Comparison of ENCODE assay signal across 20 cellular contexts in genomic region chr17:50745631-50746030, GRCh38. TPM values are rescaled to one million over a fixed set of nuclear protein-coding genes. Genes with fewer than 3 reads are reported as not detected.
DNase-seq lines count a peak whose midpoint lies in the region; ATAC-seq, FAIRE-seq and TF ChIP-seq lines count a peak whose summit lies in the region.
"Had no signal": no experiment of that assay in that cellular context is flagged by ENCODE, and none has a peak within 500 bp of the region (broad histone marks: within the 10 kb centered on the region; RNA-seq: fewer than 3 reads in every experiment).

No MANE protein-coding gene starts in this region.

- H3K36me3 ChIP-seq in A673 (ENCODE audit: insufficient read depth, low read length, poor library complexity, severe bottlenecking), result peaks cover 100% of the 10 kb centered on the region
- H3K36me3 ChIP-seq in endothelial cell of umbilical vein (ENCODE audit: control insufficient read depth in 2 of 2, extremely low read depth in 1 of 2, insufficient read depth in 2 of 2, low read length in 2 of 2), result peaks cover 37 to 65% of the 10 kb centered on the region in 2 experiments
- peaks cover 91% of the 10 kb centered on the region for H3K36me3 ChIP-seq in osteoblast (ENCODE audit: insufficient read depth, low read length)
- peaks cover 0 to 100% of the 10 kb centered on the region in 2 donors for H3K36me3 ChIP-seq in gastrocnemius medialis

- no peaks in the 10 kb centered on the region for H3K4me1 ChIP-seq in A673 (ENCODE audit: insufficient read depth, low read length, poor library complexity, severe bottlenecking)
- no peaks in the 10 kb centered on the region for H3K4me1 ChIP-seq in endothelial cell of umbilical vein (ENCODE audit: control insufficient read depth, extremely low read depth, insufficient read depth, low read length)
- no peaks in the 10 kb centered on the region for H3K4me1 ChIP-seq in osteoblast (ENCODE audit: insufficient read depth, low read length)
- no peaks in the 10 kb centered on the region for H3K4me1 ChIP-seq in gastrocnemius medialis
- H3K4me1 ChIP-seq: BE2C, HAP-1 had no signal

- no peak for TF ChIP-seq POLR2A in endothelial cell of umbilical vein (IDR thresholded peaks at IDR 0.05; ENCODE audit: low read depth, low read length)
- TF ChIP-seq POLR2A in gastrocnemius medialis (IDR thresholded peaks at IDR 0.05), result no peak

- no peak overlapping the region for H3K4me2 ChIP-seq in endothelial cell of umbilical vein (ENCODE audit: insufficient read depth, low read length)
- H3K4me2 ChIP-seq in osteoblast (ENCODE audit: insufficient read depth, low read length), result no peak overlapping the region

- H3K27ac ChIP-seq in A673 (ENCODE audit: low read depth, low read length, poor library complexity, severe bottlenecking), result no peak overlapping the region
- no peak overlapping the region for H3K27ac ChIP-seq in endothelial cell of umbilical vein (ENCODE audit: insufficient read depth, low read depth, low read length)
- no peak overlapping the region for H3K27ac ChIP-seq in osteoblast (ENCODE audit: low read depth, low read length)
- H3K27ac ChIP-seq in gastrocnemius medialis, result no peak overlapping the region
- H3K27ac ChIP-seq: C4-2B had no signal

- dilution Hi-C loops in endothelial cell of umbilical vein (cut with MboI; ENCODE audit: extremely low pct_ligation_motif_present, low sequenced_read_pairs), result no loop called here

- ATAC-seq in WTC11 (no peak), GM21619 (IDR thresholded peaks at IDR 0.05; ENCODE audit: unreplicated experiment) (no peak), gastrocnemius medialis (no peak)

- H3K27me3 ChIP-seq in A673 (replicated peaks; ENCODE audit: insufficient read depth, low read depth, low read length, poor library complexity) (no peaks in the 10 kb centered on the region), endothelial cell of umbilical vein (ENCODE audit: control insufficient read depth in 2 of 2, insufficient read depth in 2 of 2, low read length in 2 of 2) (no peaks in the 10 kb centered on the region), osteoblast (ENCODE audit: insufficient read depth, low read length) (no peaks in the 10 kb centered on the region), gastrocnemius medialis (no peaks in the 10 kb centered on the region)
- H3K27me3 ChIP-seq: BE2C had no signal

- H4K20me1 ChIP-seq in endothelial cell of umbilical vein (replicated peaks; ENCODE audit: control insufficient read depth, extremely low read depth, insufficient read depth, low read length) (peaks cover 2% of the 10 kb centered on the region), osteoblast (ENCODE audit: insufficient read depth, low read length) (peaks cover 21% of the 10 kb centered on the region)

- FAIRE-seq in endothelial cell of umbilical vein (lab: Jason Lieb, UNC), result no peak
- FAIRE-seq: GM12892, GM19239, H1 had no signal

- BruUV-seq in A673 (replicated peaks; lab: Mats Ljungman, UMichigan) (TSS peak; percentile 89), endothelial cell of umbilical vein (replicated peaks; lab: Mats Ljungman, UMichigan) (TSS peak; percentile 70)

- POLR2A ChIA-PET in A673 (lab: Charles Lee; ENCODE audit: low non-redundant PET), result no interaction called here
- POLR2A ChIA-PET in WTC11 (lab: Charles Lee), result no interaction called here
- POLR2A ChIA-PET in endothelial cell of umbilical vein (lab: Charles Lee), result no interaction called here

- peaks cover 26% of the 10 kb centered on the region for H3K36me3 Mint-ChIP-seq in activated naive CD4-positive, alpha-beta T cell treated with anti-CD3 and anti-CD28 coated beads, Interleukin-2, amount 50 U/mL, for 24 hours
- peaks cover 92% of the 10 kb centered on the region for H3K36me3 Mint-ChIP-seq in WTC11

- intact Hi-C loops in A673 (cut with micrococcal nuclease; ENCODE audit: unreplicated experiment), result no loop called here
- intact Hi-C loops in endothelial cell of umbilical vein (cut with micrococcal nuclease), result no loop called here
- intact Hi-C loops in gastrocnemius medialis (cut with DNase I; ENCODE audit: low total_unique reads), result no loop called here

- peaks cover 17% of the 10 kb centered on the region for H3K79me2 ChIP-seq in endothelial cell of umbilical vein (ENCODE audit: control insufficient read depth, insufficient read depth, low read length)
- peaks cover 42% of the 10 kb centered on the region for H3K79me2 ChIP-seq in osteoblast (ENCODE audit: insufficient read depth, low read length)

- no peak for TF ChIP-seq CTCF in A673 (conservative IDR thresholded peaks at IDR 0.05; ENCODE audit: low read depth, low read length)
- TF ChIP-seq CTCF in WTC11 (IDR thresholded peaks at IDR 0.05), result no peak
- TF ChIP-seq CTCF in endothelial cell of umbilical vein (IDR thresholded peaks at IDR 0.05; ENCODE audit: extremely low read depth in 1 of 2, insufficient read depth in 1 of 2, low read depth in 1 of 2, low read length in 2 of 2), result no peak
- TF ChIP-seq CTCF in osteoblast (IDR thresholded peaks at IDR 0.05; ENCODE audit: extremely low read depth, low read depth, low read length), result no peak
- no peak for TF ChIP-seq CTCF in gastrocnemius medialis (IDR thresholded peaks at IDR 0.05 in 4 of 5, conservative IDR thresholded peaks at IDR 0.05 in 1 of 5)

- in situ Hi-C loops in gastrocnemius medialis (cut with MboI; ENCODE audit: low sequenced_read_pairs in 4 of 4), result no loop called here

- H3K27ac Mint-ChIP-seq in activated naive CD4-positive, alpha-beta T cell treated with anti-CD3 and anti-CD28 coated beads, Interleukin-2, amount 50 U/mL, for 24 hours, result peak overlapping the region; percentile 2
- peak overlapping the region; percentile 1; the same call in 1 of the 2 replicates for H3K27ac Mint-ChIP-seq in WTC11
- H3K27ac Mint-ChIP-seq: HFFc6 had no signal

- no peaks in the 10 kb centered on the region for H3K27me3 Mint-ChIP-seq in activated naive CD4-positive, alpha-beta T cell treated with anti-CD3 and anti-CD28 coated beads, Interleukin-2, amount 50 U/mL, for 24 hours
- no peaks in the 10 kb centered on the region for H3K27me3 Mint-ChIP-seq in WTC11 (ENCODE audit: low read depth)
- H3K27me3 Mint-ChIP-seq: CD4-positive, alpha-beta memory T cell had no signal

- CTCF ChIA-PET in A673 (lab: Charles Lee) (no interaction called here), WTC11 (lab: Charles Lee) (no interaction called here), endothelial cell of umbilical vein (lab: Charles Lee) (no interaction called here)

- no peak overlapping the region for H3K9ac ChIP-seq in endothelial cell of umbilical vein (replicated peaks; ENCODE audit: extremely low read depth, insufficient read depth, low read length)

- H3K9me3 Mint-ChIP-seq in activated naive CD4-positive, alpha-beta T cell treated with anti-CD3 and anti-CD28 coated beads, Interleukin-2, amount 50 U/mL, for 24 hours, result no peaks in the 10 kb centered on the region
- H3K9me3 Mint-ChIP-seq in WTC11, result no peaks in the 10 kb centered on the region
- H3K9me3 Mint-ChIP-seq: CD4-positive, alpha-beta memory T cell; HFFc6 had no signal

- no peak overlapping the region for H3K4me3 Mint-ChIP-seq in activated naive CD4-positive, alpha-beta T cell treated with anti-CD3 and anti-CD28 coated beads, Interleukin-2, amount 50 U/mL, for 24 hours
- no peak overlapping the region for H3K4me3 Mint-ChIP-seq in WTC11
- H3K4me3 Mint-ChIP-seq: CD4-positive, alpha-beta memory T cell; HFFc6 had no signal

- H3K9me3 ChIP-seq in A673 (ENCODE audit: low read depth, low read length, poor library complexity, severe bottlenecking) (no peaks in the 10 kb centered on the region), endothelial cell of umbilical vein (replicated peaks; ENCODE audit: control insufficient read depth, insufficient read depth, low read length) (no peaks in the 10 kb centered on the region), osteoblast (ENCODE audit: low read depth, low read length) (no peaks in the 10 kb centered on the region), gastrocnemius medialis (no peaks in the 10 kb centered on the region)
- H3K9me3 ChIP-seq: BE2C, HAP-1 had no signal

- no peaks in the 10 kb centered on the region for H3K9me1 ChIP-seq in endothelial cell of umbilical vein (replicated peaks; ENCODE audit: control insufficient read depth, extremely low read depth, insufficient read depth, low read length)

- H2AFZ ChIP-seq in endothelial cell of umbilical vein (ENCODE audit: low read depth, low read length) (no peak overlapping the region), osteoblast (ENCODE audit: low read length) (no peak overlapping the region)

- no peak overlapping the region for H3K4me3 ChIP-seq in A673 (ENCODE audit: low read depth, low read length, poor library complexity, severe bottlenecking)
- no peak overlapping the region for H3K4me3 ChIP-seq in endothelial cell of umbilical vein (replicated peaks in 1 of 3; ENCODE audit: insufficient read depth in 1 of 3, low read depth in 1 of 3, low read length in 3 of 3)
- H3K4me3 ChIP-seq in osteoblast (ENCODE audit: insufficient read depth, low read length), result no peak overlapping the region
- H3K4me3 ChIP-seq in gastrocnemius medialis, result no peak overlapping the region
- H3K4me3 ChIP-seq: HAP-1 had no signal

- peaks cover 9% of the 10 kb centered on the region for H3K4me1 Mint-ChIP-seq in activated naive CD4-positive, alpha-beta T cell treated with anti-CD3 and anti-CD28 coated beads, Interleukin-2, amount 50 U/mL, for 24 hours
- no peaks in the 10 kb centered on the region for H3K4me1 Mint-ChIP-seq in WTC11

- DNase-seq in activated naive CD4-positive, alpha-beta T cell treated with anti-CD3 and anti-CD28 coated beads, Interleukin-2, amount 50 U/mL, for 16 hours, result no peak
- no peak for DNase-seq in A673 (ENCODE audit: low spot score)
- no peak for DNase-seq in WTC11 (ENCODE audit: low spot score)
- no peak for DNase-seq in endothelial cell of umbilical vein (ENCODE audit: low read depth, low spot score)
- DNase-seq in osteoblast (ENCODE audit: insufficient read length, low spot score, missing footprints), result no peak
- DNase-seq in gastrocnemius medialis, result no peak
- DNase-seq: 8988T; BE2C; CD4-positive, alpha-beta memory T cell; DND-41; GDM1; HFFc6 had no signal

RNA-seq across cellular contexts. Expression of gene ANKRD40CL, which starts 21.7 kb away (rescaled TPM):
- total RNA-seq in A673 (2021), result not detected in 2 replicates
- not detected in 3 replicates for total RNA-seq in WTC11 (2021)
- total RNA-seq in endothelial cell of umbilical vein, result not detected in 2 replicates
- polyA plus RNA-seq in endothelial cell of umbilical vein, result not detected in 2 replicates
- not detected in 2 replicates for polyA plus RNA-seq in endothelial cell of umbilical vein (2011; cell fraction: cytosol; rRNA removed)
- polyA plus RNA-seq in endothelial cell of umbilical vein (2011; cell fraction: nucleus; rRNA removed), result not detected in 2 replicates
- not detected in 2 replicates for polyA plus RNA-seq in endothelial cell of umbilical vein (2012)
- polyA minus RNA-seq in endothelial cell of umbilical vein, result not detected in 2 replicates
- not detected for polyA minus RNA-seq in endothelial cell of umbilical vein (2011; cell fraction: cytosol; rRNA and poly(A)+ RNA removed)
- not detected in 2 replicates for polyA minus RNA-seq in endothelial cell of umbilical vein (2011; cell fraction: nucleus; rRNA and poly(A)+ RNA removed)
- total RNA-seq in osteoblast, result 0.36 TPM in 1 of 2 replicates, not detected in the other
- total RNA-seq in gastrocnemius medialis, result not detected
- total RNA-seq: CD4-positive, alpha-beta memory T cell; H1; HFFc6; HT1080 had no signal
- polyA plus RNA-seq: CD4-positive, alpha-beta memory T cell; H1 had no signal

RNA-seq across cellular contexts. Expression of gene LUC7L3, which starts 26.2 kb away (rescaled TPM):
- total RNA-seq in A673 (2021) (185 and 194 TPM in 2 replicates), WTC11 (2021) (182 to 190 TPM (median 186 TPM) in 3 replicates), endothelial cell of umbilical vein (111 and 113 TPM in 2 replicates), osteoblast (25.6 and 34.7 TPM in 2 replicates), gastrocnemius medialis (10 to 100 TPM; 10.4 to 67.3 (median 25.7) TPM)
- 42.3 and 70.9 TPM in 2 replicates for polyA plus RNA-seq in endothelial cell of umbilical vein
- 43.6 and 47.2 TPM in 2 replicates for polyA plus RNA-seq in endothelial cell of umbilical vein (2011; cell fraction: cytosol; rRNA removed)
- 299 and 437 TPM in 2 replicates for polyA plus RNA-seq in endothelial cell of umbilical vein (2011; cell fraction: nucleus; rRNA removed)
- polyA plus RNA-seq in endothelial cell of umbilical vein (2012), result 108 and 113 TPM in 2 replicates
- polyA minus RNA-seq in endothelial cell of umbilical vein, result 43.9 and 55.7 TPM in 2 replicates
- polyA minus RNA-seq in endothelial cell of umbilical vein (2011; cell fraction: cytosol; rRNA and poly(A)+ RNA removed), result 12.1 TPM
- 95.7 and 120 TPM in 2 replicates for polyA minus RNA-seq in endothelial cell of umbilical vein (2011; cell fraction: nucleus; rRNA and poly(A)+ RNA removed)

RNA-seq across cellular contexts. Expression of gene ANKRD40, which starts 37.9 kb away (rescaled TPM):
- total RNA-seq in A673 (2021), result 54.2 and 61.3 TPM in 2 replicates
- total RNA-seq in WTC11 (2021), result 43.3 to 45.3 TPM (median 45.3 TPM) in 3 replicates
- total RNA-seq in endothelial cell of umbilical vein, result 55.0 and 56.0 TPM in 2 replicates
- 24.3 and 24.5 TPM in 2 replicates for polyA plus RNA-seq in endothelial cell of umbilical vein
- polyA plus RNA-seq in endothelial cell of umbilical vein (2011; cell fraction: cytosol; rRNA removed), result 30.6 and 30.7 TPM in 2 replicates
- polyA plus RNA-seq in endothelial cell of umbilical vein (2011; cell fraction: nucleus; rRNA removed), result 30.4 and 39.3 TPM in 2 replicates
- 21.8 and 30.3 TPM in 2 replicates for polyA plus RNA-seq in endothelial cell of umbilical vein (2012)
- 26.8 and 27.1 TPM in 2 replicates for polyA minus RNA-seq in endothelial cell of umbilical vein
- polyA minus RNA-seq in endothelial cell of umbilical vein (2011; cell fraction: cytosol; rRNA and poly(A)+ RNA removed), result 19.5 TPM
- 11.1 and 20.3 TPM in 2 replicates for polyA minus RNA-seq in endothelial cell of umbilical vein (2011; cell fraction: nucleus; rRNA and poly(A)+ RNA removed)
- 41.5 and 42.7 TPM in 2 replicates for total RNA-seq in osteoblast
- total RNA-seq in gastrocnemius medialis, result 100 to 1,000 TPM in 3 of 4 donors, 10 to 100 TPM in 1; 97.3 to 135 (median 112) TPM
